Comparison of ENCODE assay signal across 20 cellular contexts in genomic region chrX:22203186-22203585, GRCh38.
DNase-seq lines count a peak whose midpoint lies in the region; FAIRE-seq and TF ChIP-seq lines count a peak whose summit lies in the region.
"Had no signal": no experiment of that assay in that cellular context is flagged by ENCODE, and none has a peak within 500 bp of the region (broad histone marks: within the 10 kb centered on the region; RNA-seq: fewer than 3 reads in every experiment).

No MANE protein-coding gene starts in this region.

- no peak overlapping the region for H3K9ac ChIP-seq in astrocyte (ENCODE audit: low read length)
- H3K9ac ChIP-seq: BLaER1 treated with 17β-estradiol and CSF1 and Interleukin-3, amounts not matched to agents 10 nM and 100 nM had no signal

- no peak overlapping the region for H3K27ac Mint-ChIP-seq in astrocyte (ENCODE audit: unreplicated experiment)
- H3K27ac Mint-ChIP-seq: CD4-positive, alpha-beta memory T cell had no signal

- H3K4me1 ChIP-seq in astrocyte (ENCODE audit: insufficient read depth, low read length) (no peaks in the 10 kb centered on the region), BE2C (no peaks in the 10 kb centered on the region)
- H3K4me1 ChIP-seq: BLaER1 treated with 17β-estradiol and CSF1 and Interleukin-3, amounts not matched to agents 10 nM and 100 nM; HAP-1 had no signal

- no peak overlapping the region for H3K4me3 Mint-ChIP-seq in astrocyte (ENCODE audit: unreplicated experiment)
- H3K4me3 Mint-ChIP-seq: CD4-positive, alpha-beta memory T cell had no signal

- no peaks in the 10 kb centered on the region for H3K9me3 Mint-ChIP-seq in astrocyte (ENCODE audit: unreplicated experiment)
- H3K9me3 Mint-ChIP-seq: CD4-positive, alpha-beta memory T cell had no signal

- H3K36me3 ChIP-seq in astrocyte (ENCODE audit: insufficient read depth, low read length) (no peaks in the 10 kb centered on the region), BE2C (no peaks in the 10 kb centered on the region)
- H3K36me3 ChIP-seq: BLaER1 treated with 17β-estradiol and CSF1 and Interleukin-3, amounts not matched to agents 10 nM and 100 nM; HAP-1 had no signal

- H3K27ac ChIP-seq in astrocyte (ENCODE audit: low read depth, low read length) = no peak overlapping the region
- H3K27ac ChIP-seq: BLaER1 treated with 17β-estradiol and CSF1 and Interleukin-3, amounts not matched to agents 10 nM and 100 nM had no signal

- H3K4me2 ChIP-seq in astrocyte (ENCODE audit: low read length) = no peak overlapping the region
- H3K4me2 ChIP-seq: BLaER1 treated with 17β-estradiol and CSF1 and Interleukin-3, amounts not matched to agents 10 nM and 100 nM had no signal

- no peak overlapping the region for H2AFZ ChIP-seq in astrocyte (ENCODE audit: low read depth, low read length)

- no peaks in the 10 kb centered on the region for H4K20me1 ChIP-seq in astrocyte (ENCODE audit: insufficient read depth, low read length)
- H4K20me1 ChIP-seq: BLaER1 treated with 17β-estradiol and CSF1 and Interleukin-3, amounts not matched to agents 10 nM and 100 nM had no signal

- no peaks in the 10 kb centered on the region for H3K79me2 ChIP-seq in astrocyte (ENCODE audit: insufficient read depth, low read length)

- peak; percentile 15 for DNase-seq in D721Med (ENCODE audit: insufficient read length, low spot score)
- DNase-seq in LHCN-M2 (ENCODE audit: low read depth) = peak; percentile 44
- DNase-seq in NCI-H524 treated with DMSO at 0.1 percent for 48 hours (lab: John Stamatoyannopoulos, UW) = peak; percentile 67
- DNase-seq in astrocyte (ENCODE audit: low read depth) = no peak
- DNase-seq in mucosa of gallbladder (ENCODE audit: low spot score) = no peak
- DNase-seq in NCI-H2227 treated with DMSO at 0.1 percent for 48 hours (lab: John Stamatoyannopoulos, UW) = no peak
- DNase-seq in BE2C = no peak
- DNase-seq in C1 segment of cervical spinal cord (lab: John Stamatoyannopoulos, UW) = no peak
- DNase-seq: 8988T; AML-193; CD4-positive, alpha-beta memory T cell; DMS79 treated with DMSO at 0.1 percent for 48 hours; EL; GDM1 had no signal

- H3K9me3 ChIP-seq in astrocyte (ENCODE audit: insufficient read depth, low read depth, low read length) (no peaks in the 10 kb centered on the region), BE2C (no peaks in the 10 kb centered on the region)
- H3K9me3 ChIP-seq: HAP-1 had no signal

- H3K4me3 ChIP-seq in astrocyte (ENCODE audit: insufficient read depth, low read depth, low read length) = no peak overlapping the region
- H3K4me3 ChIP-seq in BE2C (ENCODE audit: low read depth, low read length) = no peak overlapping the region
- H3K4me3 ChIP-seq: BLaER1 treated with 17β-estradiol and CSF1 and Interleukin-3, amounts not matched to agents 10 nM and 100 nM; HAP-1 had no signal

- peak; percentile 94 for FAIRE-seq in D721Med (lab: Jason Lieb, UNC)
- peak; percentile 58 for FAIRE-seq in astrocyte (lab: Jason Lieb, UNC)
- FAIRE-seq: GM12892, GM19239, H1, HepG2 had no signal

- H3K4me1 Mint-ChIP-seq in astrocyte (ENCODE audit: low read depth, unreplicated experiment) = no peaks in the 10 kb centered on the region
- H3K4me1 Mint-ChIP-seq: CD4-positive, alpha-beta memory T cell had no signal

- H3K27me3 ChIP-seq in astrocyte (ENCODE audit: insufficient read depth, low read length) (no peaks in the 10 kb centered on the region), BE2C (no peaks in the 10 kb centered on the region)
- H3K27me3 ChIP-seq: BLaER1 treated with 17β-estradiol and CSF1 and Interleukin-3, amounts not matched to agents 10 nM and 100 nM had no signal

- no peak for TF ChIP-seq CTCF in D721Med (IDR thresholded peaks at IDR 0.05; ENCODE audit: insufficient read depth, missing control alignments)
- no peak for TF ChIP-seq CTCF in astrocyte (IDR thresholded peaks at IDR 0.05; ENCODE audit: insufficient read depth, low read depth, low read length)
- TF ChIP-seq CTCF in BE2C (IDR thresholded peaks at IDR 0.05; ENCODE audit: low read depth, low read length) = no peak

- H3K27me3 Mint-ChIP-seq in astrocyte (ENCODE audit: low read depth, unreplicated experiment) = no peaks in the 10 kb centered on the region
- H3K27me3 Mint-ChIP-seq: CD4-positive, alpha-beta memory T cell had no signal

- no peaks in the 10 kb centered on the region for H3K36me3 Mint-ChIP-seq in astrocyte (ENCODE audit: low read depth, unreplicated experiment)
- H3K36me3 Mint-ChIP-seq: CD4-positive, alpha-beta memory T cell had no signal

Comparison
In these comparisons a context has a peak if more than half of its experiments do, and no peak if none do; other contexts are left out.
1. DNase-seq: peak in D721Med (single experiment), LHCN-M2 (single experiment) and NCI-H524 treated with DMSO at 0.1 percent for 48 hours (single experiment); none in astrocyte (single experiment), mucosa of gallbladder (single experiment), NCI-H2227 treated with DMSO at 0.1 percent for 48 hours (single experiment), BE2C (single experiment) and C1 segment of cervical spinal cord (0 of 14).